In genomic region chr1:201563406-201563780, GRCh38 we compare ENCODE assay signal across 23 cellular contexts. TPM values are rescaled to one million over a fixed set of nuclear protein-coding genes. Genes with fewer than 3 reads are reported as not detected.
DNase-seq lines count a peak whose midpoint lies in the region; ATAC-seq and TF ChIP-seq lines count a peak whose summit lies in the region.
"Had no signal": no experiment of that assay in that cellular context is flagged by ENCODE, and none has a peak within 500 bp of the region (broad histone marks: within the 10 kb centered on the region; RNA-seq: fewer than 3 reads in every experiment).

No MANE protein-coding gene starts in this region.

- H3K27ac Mint-ChIP-seq in MCF 10A (ENCODE audit: low read depth, unreplicated experiment) (peak overlapping the region; percentile 65), chondrocyte (ENCODE audit: unreplicated experiment) (no peak overlapping the region), type B pancreatic cell (no peak overlapping the region), Calu3 (ENCODE audit: unreplicated experiment) (no peak overlapping the region)
- no peak overlapping the region for H3K27ac Mint-ChIP-seq in activated CD4-positive, alpha-beta memory T cell treated with anti-CD3 and anti-CD28 coated beads, Interleukin-2, amount 10 ng/mL, durations not matched to agents 7 days and 5 days

- H3K9me3 Mint-ChIP-seq in MCF 10A (ENCODE audit: unreplicated experiment) = no peaks in the 10 kb centered on the region
- no peaks in the 10 kb centered on the region for H3K9me3 Mint-ChIP-seq in chondrocyte (ENCODE audit: low read depth)
- H3K9me3 Mint-ChIP-seq in type B pancreatic cell = no peaks in the 10 kb centered on the region
- no peaks in the 10 kb centered on the region for H3K9me3 Mint-ChIP-seq in activated CD4-positive, alpha-beta memory T cell treated with anti-CD3 and anti-CD28 coated beads, Interleukin-2, amount 10 ng/mL, durations not matched to agents 7 days and 5 days
- H3K9me3 Mint-ChIP-seq in Calu3 (ENCODE audit: low read depth, unreplicated experiment) = no peaks in the 10 kb centered on the region
- H3K9me3 Mint-ChIP-seq: GM23338, IgD-negative memory B cell, mesothelial cell of epicardium, nephron progenitor cell had no signal

- peaks cover 6% of the 10 kb centered on the region for H3K36me3 Mint-ChIP-seq in MCF 10A (ENCODE audit: insufficient read depth, unreplicated experiment)
- H3K36me3 Mint-ChIP-seq in chondrocyte (ENCODE audit: low read depth) = no peaks in the 10 kb centered on the region
- no peaks in the 10 kb centered on the region for H3K36me3 Mint-ChIP-seq in type B pancreatic cell
- no peaks in the 10 kb centered on the region for H3K36me3 Mint-ChIP-seq in activated CD4-positive, alpha-beta memory T cell treated with anti-CD3 and anti-CD28 coated beads, Interleukin-2, amount 10 ng/mL, durations not matched to agents 7 days and 5 days (ENCODE audit: low read depth)
- peaks cover 8% of the 10 kb centered on the region for H3K36me3 Mint-ChIP-seq in Calu3 (ENCODE audit: insufficient read depth, unreplicated experiment)
- H3K36me3 Mint-ChIP-seq: mesothelial cell of epicardium had no signal

- no peaks in the 10 kb centered on the region for H3K36me3 ChIP-seq in breast epithelium
- H3K36me3 ChIP-seq in osteoblast (ENCODE audit: insufficient read depth, low read length) = peaks cover 22% of the 10 kb centered on the region
- H3K36me3 ChIP-seq: prostate gland had no signal

- no peaks in the 10 kb centered on the region for H3K9me3 ChIP-seq in breast epithelium
- no peaks in the 10 kb centered on the region for H3K9me3 ChIP-seq in osteoblast (ENCODE audit: low read depth, low read length)
- H3K9me3 ChIP-seq: heart right ventricle, prostate gland had no signal

- no peaks in the 10 kb centered on the region for H3K27me3 Mint-ChIP-seq in MCF 10A (ENCODE audit: insufficient read depth, unreplicated experiment)
- H3K27me3 Mint-ChIP-seq in chondrocyte (ENCODE audit: low read depth) = no peaks in the 10 kb centered on the region
- no peaks in the 10 kb centered on the region for H3K27me3 Mint-ChIP-seq in type B pancreatic cell
- H3K27me3 Mint-ChIP-seq in activated CD4-positive, alpha-beta memory T cell treated with anti-CD3 and anti-CD28 coated beads, Interleukin-2, amount 10 ng/mL, durations not matched to agents 7 days and 5 days = no peaks in the 10 kb centered on the region
- peaks cover 19% of the 10 kb centered on the region for H3K27me3 Mint-ChIP-seq in Calu3 (ENCODE audit: unreplicated experiment)

- H3K27me3 ChIP-seq in breast epithelium (no peaks in the 10 kb centered on the region), osteoblast (ENCODE audit: insufficient read depth, low read length) (no peaks in the 10 kb centered on the region)
- H3K27me3 ChIP-seq: heart right ventricle had no signal

- CTCF ChIA-PET in MCF 10A (lab: Yijun Ruan, JAX) = interaction anchor here (0.5 to 17.3 kb wide), 6 partner anchors 27 to 227 kb away, joined by 3 to 779 read pairs (median 102); partner anchors contain the start of gene NAV1
- CTCF ChIA-PET in activated CD4-positive, alpha-beta memory T cell treated with anti-CD3 and anti-CD28 coated beads, Interleukin-2, amount 10 ng/mL, durations not matched to agents 7 days and 5 days (lab: Charles Lee) = interaction anchor here (1.0 to 1.1 kb wide), 2 partner anchors 206 to 788 kb away, joined by 3 to 4 read pairs; no protein-coding TSS in a partner anchor
- CTCF ChIA-PET in Calu3 (lab: Charles Lee) = no interaction called here

- POLR2A ChIA-PET in MCF 10A (lab: Yijun Ruan, JAX) = interaction anchor here (0.7 kb wide), 1 partner anchor 30 kb away, joined by 3 read pairs; no protein-coding TSS in a partner anchor
- POLR2A ChIA-PET in activated CD4-positive, alpha-beta memory T cell treated with anti-CD3 and anti-CD28 coated beads, Interleukin-2, amount 10 ng/mL, durations not matched to agents 7 days and 5 days (lab: Charles Lee) = no interaction called here

- no peak overlapping the region for H2AFZ ChIP-seq in osteoblast (ENCODE audit: low read length)
- H2AFZ ChIP-seq: GM23338 had no signal

- H3K4me3 ChIP-seq in breast epithelium (peak overlapping the region in 1 of 3 donors; percentile 15), osteoblast (ENCODE audit: insufficient read depth, low read length) (peak overlapping the region; percentile 10)
- H3K4me3 ChIP-seq: GM23338, heart right ventricle, prostate gland had no signal

- H3K4me1 ChIP-seq in breast epithelium = peaks cover 0 to 8% of the 10 kb centered on the region in 2 donors
- H3K4me1 ChIP-seq in osteoblast (ENCODE audit: insufficient read depth, low read length) = peaks cover 57% of the 10 kb centered on the region

- H3K79me2 ChIP-seq in osteoblast (ENCODE audit: insufficient read depth, low read length) = peaks cover 91% of the 10 kb centered on the region

- H3K4me3 Mint-ChIP-seq in MCF 10A (ENCODE audit: unreplicated experiment) (no peak overlapping the region), chondrocyte (ENCODE audit: unreplicated experiment) (peak overlapping the region; percentile 3), type B pancreatic cell (no peak overlapping the region), Calu3 (ENCODE audit: low read depth, unreplicated experiment) (no peak overlapping the region)
- H3K4me3 Mint-ChIP-seq in activated CD4-positive, alpha-beta memory T cell treated with anti-CD3 and anti-CD28 coated beads, Interleukin-2, amount 10 ng/mL, durations not matched to agents 7 days and 5 days = no peak overlapping the region
- H3K4me3 Mint-ChIP-seq: GM23338, mesothelial cell of epicardium, nephron progenitor cell had no signal

- peak overlapping the region; percentile 55 for H3K4me2 ChIP-seq in osteoblast (ENCODE audit: insufficient read depth, low read length)
- H3K4me2 ChIP-seq: GM23338 had no signal

- intact Hi-C loops in MCF 10A (cut with micrococcal nuclease) = no loop called here
- intact Hi-C loops in breast epithelium (cut with DNase I; ENCODE audit: low total_unique reads) = loop anchor here (5.0 kb wide), 1 partner anchor 139 kb away; no protein-coding TSS in a partner anchor
- intact Hi-C loops in Calu3 (cut with micrococcal nuclease; ENCODE audit: unreplicated experiment) = no loop called here

- H3K4me1 Mint-ChIP-seq in MCF 10A (ENCODE audit: insufficient read depth, unreplicated experiment) = peaks cover 48% of the 10 kb centered on the region
- peaks cover 67% of the 10 kb centered on the region for H3K4me1 Mint-ChIP-seq in chondrocyte (ENCODE audit: low read depth)
- peaks cover 13% of the 10 kb centered on the region for H3K4me1 Mint-ChIP-seq in type B pancreatic cell (ENCODE audit: unreplicated experiment)
- peaks cover 9% of the 10 kb centered on the region for H3K4me1 Mint-ChIP-seq in activated CD4-positive, alpha-beta memory T cell treated with anti-CD3 and anti-CD28 coated beads, Interleukin-2, amount 10 ng/mL, durations not matched to agents 7 days and 5 days
- no peaks in the 10 kb centered on the region for H3K4me1 Mint-ChIP-seq in Calu3 (ENCODE audit: low read depth, unreplicated experiment)

- BruUV-seq in MCF 10A (replicated peaks; lab: Mats Ljungman, UMichigan) = no TSS peak
- no TSS peak for BruUV-seq in Calu3 (replicated peaks; lab: Mats Ljungman, UMichigan)

- TF ChIP-seq POLR2A in breast epithelium (IDR thresholded peaks at IDR 0.05) = no peak

- no peak for TF ChIP-seq CTCF in MCF 10A (IDR thresholded peaks at IDR 0.05; ENCODE audit: unreplicated experiment)
- TF ChIP-seq CTCF in breast epithelium (IDR thresholded peaks at IDR 0.05) = no peak
- TF ChIP-seq CTCF in chondrocyte (IDR thresholded peaks at IDR 0.05) = no peak
- TF ChIP-seq CTCF in osteoblast (IDR thresholded peaks at IDR 0.05; ENCODE audit: extremely low read depth, low read depth, low read length) = no peak
- no peak for TF ChIP-seq CTCF in type B pancreatic cell (conservative IDR thresholded peaks at IDR 0.05)
- TF ChIP-seq CTCF in Calu3 (IDR thresholded peaks at IDR 0.05; ENCODE audit: unreplicated experiment) = no peak

- peaks cover 6% of the 10 kb centered on the region for H4K20me1 ChIP-seq in osteoblast (ENCODE audit: insufficient read depth, low read length)

- peak overlapping the region in 1 of 2 donors; percentile 74 for H3K27ac ChIP-seq in breast epithelium
- H3K27ac ChIP-seq in osteoblast (ENCODE audit: low read depth, low read length) = peak overlapping the region; percentile 96
- H3K27ac ChIP-seq: prostate gland had no signal

- DNase-seq in MCF 10A (ENCODE audit: unreplicated experiment) = no peak
- DNase-seq in breast epithelium (ENCODE audit: low spot score in 2 of 2) = no peak
- no peak for DNase-seq in chondrocyte (ENCODE audit: low spot score)
- DNase-seq in osteoblast (ENCODE audit: insufficient read length, low spot score, missing footprints) = peak; percentile 68
- peak; percentile 37 for DNase-seq in type B pancreatic cell (ENCODE audit: extremely low spot score, unreplicated experiment)
- no peak for DNase-seq in activated CD4-positive, alpha-beta memory T cell treated with anti-CD3 and anti-CD28 coated beads, Interleukin-2, amount 10 ng/mL, durations not matched to agents 7 days and 5 days
- DNase-seq in Calu3 = no peak
- DNase-seq: 8988T; activated CD4-positive, alpha-beta T cell treated with anti-CD3 and anti-CD28 coated beads, Interleukin-2, amount 50 U/mL, for 48 hours; activated effector memory CD4-positive, alpha-beta T cell treated with anti-CD3 and anti-CD28 coated beads, Interleukin-2, amount 50 U/mL, for 16 hours; heart right ventricle; NCI-H1417; NCI-H446 treated with DMSO at 0.1 percent for 48 hours; nephron progenitor cell; NK-92 treated with Interleukin-12 subunit alpha and Interleukin-12 subunit beta, amount 100 ng/mL, for 24 hours; stimulated activated CD4-positive, alpha-beta T cell treated with anti-CD3 and anti-CD28 coated beads, Interleukin-2, amount 100 ng/mL, for 48 hours; stimulated activated naive CD4-positive, alpha-beta T cell; trophoblast cell had no signal

- ATAC-seq in GM21390 (IDR thresholded peaks at IDR 0.05; ENCODE audit: unreplicated experiment) = no peak
- ATAC-seq: GM23338 had no signal

RNA-seq across cellular contexts. Expression of gene NAV1, which starts 24.5 kb away (rescaled TPM):
- 31.4 and 34.9 TPM in 2 replicates for total RNA-seq in MCF 10A (2022)
- 10 to 100 TPM; 11.3 to 31.5 (median 22.7) TPM for total RNA-seq in breast epithelium
- total RNA-seq in chondrocyte = 201 to 294 TPM (median 211 TPM) in 3 replicates
- total RNA-seq in osteoblast = 47.0 and 47.1 TPM in 2 replicates
- total RNA-seq in type B pancreatic cell (ENCODE audit: low replicate concordance) = 38.1 and 44.9 TPM in 2 replicates
- total RNA-seq in activated CD4-positive, alpha-beta memory T cell treated with anti-CD3 and anti-CD28 coated beads, Interleukin-2, amount 10 ng/mL, durations not matched to agents 7 days and 5 days = 1 to 10 TPM; 2.8 to 3.0 TPM
- 13.1 and 24.8 TPM in 2 replicates for total RNA-seq in Calu3 (2022)

RNA-seq across cellular contexts. Expression of gene CSRP1, which starts 56.5 kb away (rescaled TPM):
- total RNA-seq in MCF 10A (2022) (263 and 358 TPM in 2 replicates), breast epithelium (1,000 to 10,000 TPM in 1 of 3 donors, 100 to 1,000 TPM in 2; 186 to 1,491 (median 767) TPM), chondrocyte (1.3 to 7.1 TPM (median 5.9 TPM) in 3 replicates), osteoblast (389 and 480 TPM in 2 replicates), type B pancreatic cell (ENCODE audit: low replicate concordance) (7.3 and 139 TPM in 2 replicates), Calu3 (2022) (69.9 and 73.5 TPM in 2 replicates)
- total RNA-seq in activated CD4-positive, alpha-beta memory T cell treated with anti-CD3 and anti-CD28 coated beads, Interleukin-2, amount 10 ng/mL, durations not matched to agents 7 days and 5 days = 10 to 100 TPM; 77.1 to 77.8 TPM

Comparison
In these comparisons a context has a peak if more than half of its experiments do, and no peak if none do; other contexts are left out.
1. DNase-seq: peak in osteoblast (single experiment) and type B pancreatic cell (single experiment); none in MCF 10A (single experiment), breast epithelium (0 of 2), chondrocyte (single experiment), activated CD4-positive, alpha-beta memory T cell treated with anti-CD3 and anti-CD28 coated beads, Interleukin-2, amount 10 ng/mL, durations not matched to agents 7 days and 5 days (single experiment) and Calu3 (single experiment).